In genomic region chr17:80874866-80875445, GRCh38 we compare ENCODE assay signal across 20 cellular contexts.
A peak's percentile ranks its signal among the peaks of the same experiment; 100 is the strongest.
DNase-seq lines count a peak whose midpoint lies in the region; ATAC-seq lines count a peak whose summit lies in the region.
"Had no signal": no experiment of that assay in that cellular context is flagged by ENCODE, and none has a peak within 500 bp of the region (broad histone marks: within the 10 kb centered on the region; RNA-seq: fewer than 3 reads in every experiment).

No MANE protein-coding gene starts in this region.

- no peaks in the 10 kb centered on the region for H3K9me3 ChIP-seq in iPS-20b (ENCODE audit: insufficient read depth, low read depth, low read length)
- H3K9me3 ChIP-seq: stomach had no signal

- H3K27me3 ChIP-seq in iPS-20b (ENCODE audit: insufficient read depth, low read length): no peaks in the 10 kb centered on the region
- H3K27me3 ChIP-seq: stomach had no signal

- H3K4me3 ChIP-seq in iPS-20b (ENCODE audit: low read length): no peak overlapping the region
- H3K4me3 ChIP-seq: stomach had no signal

- H3K4me3 Mint-ChIP-seq in T-helper 1 cell treated with Interleukin-12 subunit alpha and Interleukin-12 subunit beta and Interleukin-4 antibody, amounts not matched to agents 30 μg/mL and 1 μg/mL, for 36 hours: peak overlapping the region; percentile 37
- no peak overlapping the region for H3K4me3 Mint-ChIP-seq in stimulated activated naive CD8-positive, alpha-beta T cell treated with anti-CD3 and anti-CD28 coated beads, Interleukin-15, Interleukin-2, amounts not matched to agents 100 ng/mL and 50 ng/mL, for 24 hours
- no peak overlapping the region for H3K4me3 Mint-ChIP-seq in stimulated activated naive CD8-positive, alpha-beta T cell treated with anti-CD3 and anti-CD28 coated beads, Interleukin-15, amount 100 ng/mL, for 72 hours
- H3K4me3 Mint-ChIP-seq: endodermal cell, immature natural killer cell had no signal

- H3K36me3 Mint-ChIP-seq in T-helper 1 cell treated with Interleukin-12 subunit alpha and Interleukin-12 subunit beta and Interleukin-4 antibody, amounts not matched to agents 30 μg/mL and 1 μg/mL, for 36 hours (ENCODE audit: low read depth): peaks cover 27% of the 10 kb centered on the region
- peaks cover 30% of the 10 kb centered on the region for H3K36me3 Mint-ChIP-seq in stimulated activated naive CD8-positive, alpha-beta T cell treated with anti-CD3 and anti-CD28 coated beads, Interleukin-15, Interleukin-2, amounts not matched to agents 100 ng/mL and 50 ng/mL, for 24 hours (ENCODE audit: low read depth)

- peak overlapping the region; percentile 13 for H3K27ac ChIP-seq in iPS-20b (ENCODE audit: low read length)
- H3K27ac ChIP-seq: 22Rv1, parathyroid adenoma, stomach had no signal

- H3K9me3 Mint-ChIP-seq in T-helper 1 cell treated with Interleukin-12 subunit alpha and Interleukin-12 subunit beta and Interleukin-4 antibody, amounts not matched to agents 30 μg/mL and 1 μg/mL, for 36 hours: no peaks in the 10 kb centered on the region
- H3K9me3 Mint-ChIP-seq in stimulated activated naive CD8-positive, alpha-beta T cell treated with anti-CD3 and anti-CD28 coated beads, Interleukin-15, Interleukin-2, amounts not matched to agents 100 ng/mL and 50 ng/mL, for 24 hours: no peaks in the 10 kb centered on the region
- H3K9me3 Mint-ChIP-seq in stimulated activated naive CD8-positive, alpha-beta T cell treated with anti-CD3 and anti-CD28 coated beads, Interleukin-15, amount 100 ng/mL, for 72 hours: no peaks in the 10 kb centered on the region
- H3K9me3 Mint-ChIP-seq: endodermal cell, immature natural killer cell had no signal

- no peaks in the 10 kb centered on the region for H3K27me3 Mint-ChIP-seq in T-helper 1 cell treated with Interleukin-12 subunit alpha and Interleukin-12 subunit beta and Interleukin-4 antibody, amounts not matched to agents 30 μg/mL and 1 μg/mL, for 36 hours (ENCODE audit: low read depth)
- no peaks in the 10 kb centered on the region for H3K27me3 Mint-ChIP-seq in stimulated activated naive CD8-positive, alpha-beta T cell treated with anti-CD3 and anti-CD28 coated beads, Interleukin-15, Interleukin-2, amounts not matched to agents 100 ng/mL and 50 ng/mL, for 24 hours
- H3K27me3 Mint-ChIP-seq in stimulated activated naive CD8-positive, alpha-beta T cell treated with anti-CD3 and anti-CD28 coated beads, Interleukin-15, amount 100 ng/mL, for 72 hours: no peaks in the 10 kb centered on the region
- H3K27me3 Mint-ChIP-seq: naive B cell had no signal

- peaks cover 64% of the 10 kb centered on the region for H3K4me1 Mint-ChIP-seq in T-helper 1 cell treated with Interleukin-12 subunit alpha and Interleukin-12 subunit beta and Interleukin-4 antibody, amounts not matched to agents 30 μg/mL and 1 μg/mL, for 36 hours (ENCODE audit: low read depth)
- H3K4me1 Mint-ChIP-seq in stimulated activated naive CD8-positive, alpha-beta T cell treated with anti-CD3 and anti-CD28 coated beads, Interleukin-15, Interleukin-2, amounts not matched to agents 100 ng/mL and 50 ng/mL, for 24 hours (ENCODE audit: low read depth): peaks cover 85% of the 10 kb centered on the region
- H3K4me1 Mint-ChIP-seq in stimulated activated naive CD8-positive, alpha-beta T cell treated with anti-CD3 and anti-CD28 coated beads, Interleukin-15, amount 100 ng/mL, for 72 hours: peaks cover 88% of the 10 kb centered on the region

- no peak for DNase-seq in T-helper 1 cell
- no peak for DNase-seq in stimulated activated naive CD8-positive, alpha-beta T cell treated with anti-CD3 and anti-CD28 coated beads, Interleukin-15, amount 100 ng/mL, for 72 hours
- no peak for DNase-seq in NCI-H1694 treated with DMSO at 0.1 percent for 48 hours (lab: John Stamatoyannopoulos, UW)
- DNase-seq in hypothalamus (lab: John Stamatoyannopoulos, UW): no peak
- DNase-seq: activated CD8-positive, alpha-beta memory T cell treated with anti-CD3 and anti-CD28 coated beads for 24 hours; activated gamma-delta T cell; endodermal cell; immature natural killer cell; KG1; naive B cell; NCI-H1930; NCI-H446; stimulated activated CD4-positive, alpha-beta T cell treated with anti-CD3 and anti-CD28 coated beads, Interleukin-2, amount 100 ng/mL, for 24 hours; stomach had no signal

- ATAC-seq in stimulated activated naive CD8-positive, alpha-beta T cell treated with anti-CD3 and anti-CD28 coated beads, Interleukin-15, amount 100 ng/mL, for 72 hours: no peak
- no peak for ATAC-seq in GM19324 (IDR thresholded peaks at IDR 0.05; ENCODE audit: low FRiP score, unreplicated experiment)

- H3K27ac Mint-ChIP-seq in T-helper 1 cell treated with Interleukin-12 subunit alpha and Interleukin-12 subunit beta and Interleukin-4 antibody, amounts not matched to agents 30 μg/mL and 1 μg/mL, for 36 hours: peak overlapping the region; percentile 72
- H3K27ac Mint-ChIP-seq in stimulated activated naive CD8-positive, alpha-beta T cell treated with anti-CD3 and anti-CD28 coated beads, Interleukin-15, Interleukin-2, amounts not matched to agents 100 ng/mL and 50 ng/mL, for 24 hours: peak overlapping the region; percentile 55
- H3K27ac Mint-ChIP-seq in stimulated activated naive CD8-positive, alpha-beta T cell treated with anti-CD3 and anti-CD28 coated beads, Interleukin-15, amount 100 ng/mL, for 72 hours: no peak overlapping the region
- H3K27ac Mint-ChIP-seq: endodermal cell had no signal

- no peak overlapping the region for H3K9ac ChIP-seq in iPS-20b (ENCODE audit: low read depth, low read length)
- H3K9ac ChIP-seq: parathyroid adenoma had no signal

- peaks cover 14% of the 10 kb centered on the region for H3K4me1 ChIP-seq in iPS-20b (ENCODE audit: insufficient read depth, low read length)
- H3K4me1 ChIP-seq: parathyroid adenoma had no signal

- no peaks in the 10 kb centered on the region for H3K36me3 ChIP-seq in iPS-20b (ENCODE audit: insufficient read depth, low read depth, low read length)

Comparison
In these comparisons a context has a peak if more than half of its experiments do, and no peak if none do; other contexts are left out.
1. H3K27ac Mint-ChIP-seq: peak in T-helper 1 cell treated with Interleukin-12 subunit alpha and Interleukin-12 subunit beta and Interleukin-4 antibody, amounts not matched to agents 30 μg/mL and 1 μg/mL, for 36 hours (single experiment) and stimulated activated naive CD8-positive, alpha-beta T cell treated with anti-CD3 and anti-CD28 coated beads, Interleukin-15, Interleukin-2, amounts not matched to agents 100 ng/mL and 50 ng/mL, for 24 hours (single experiment); none in stimulated activated naive CD8-positive, alpha-beta T cell treated with anti-CD3 and anti-CD28 coated beads, Interleukin-15, amount 100 ng/mL, for 72 hours (0 of 2).